8 cellular contexts compared by ENCODE assay signal in genomic region chr19:342801-343421, GRCh38. TPM values are rescaled to one million over a fixed set of nuclear protein-coding genes. Genes with fewer than 3 reads are reported as not detected.
DNase-seq lines count a peak whose midpoint lies in the region; ATAC-seq and TF ChIP-seq lines count a peak whose summit lies in the region.

No MANE protein-coding gene starts in this region.

- TF ChIP-seq CTCF in psoas muscle (IDR thresholded peaks at IDR 0.05) (no peak), MM.1S (IDR thresholded peaks at IDR 0.05; ENCODE audit: low read length) (no peak)

- no peaks in the 10 kb centered on the region for H3K9me3 Mint-ChIP-seq in activated T-helper 1 cell treated with anti-CD3 and anti-CD28 coated beads, Interleukin-12 subunit alpha, Interleukin-12 subunit beta, Interleukin-2, Interleukin-4 antibody, amounts not matched to agents 30 ng/mL and 10 ng/mL and 1 ng/mL, durations not matched to agents 14 hours and 24 hours and 36 hours

- no peaks in the 10 kb centered on the region for H4K20me1 ChIP-seq in MM.1S (ENCODE audit: insufficient read depth, low read length)

- peaks cover 26% of the 10 kb centered on the region for H3K36me3 Mint-ChIP-seq in activated T-helper 1 cell treated with anti-CD3 and anti-CD28 coated beads, Interleukin-12 subunit alpha, Interleukin-12 subunit beta, Interleukin-2, Interleukin-4 antibody, amounts not matched to agents 30 ng/mL and 10 ng/mL and 1 ng/mL, durations not matched to agents 14 hours and 24 hours and 36 hours (ENCODE audit: low read depth)

- H3K9me3 ChIP-seq in psoas muscle = no peaks in the 10 kb centered on the region
- H3K9me3 ChIP-seq in MM.1S (replicated peaks; ENCODE audit: insufficient read depth, low read length) = no peaks in the 10 kb centered on the region

- intact Hi-C loops in activated T-helper 1 cell treated with anti-CD3 and anti-CD28 coated beads, Interleukin-12 subunit alpha, Interleukin-12 subunit beta, Interleukin-2, Interleukin-4 antibody, amounts not matched to agents 30 ng/mL and 10 ng/mL and 1 ng/mL, durations not matched to agents 14 hours and 24 hours and 36 hours (cut with micrococcal nuclease) = loop anchor here (5.0 kb wide), 1 partner anchor 164 kb away; the partner anchor contains the start of gene TPGS1
- intact Hi-C loops in Right ventricle myocardium superior (cut with DNase I) = no loop called here
- intact Hi-C loops in psoas muscle (cut with DNase I) = no loop called here

- no peaks in the 10 kb centered on the region for H3F3A ChIP-seq in MM.1S (ENCODE audit: insufficient read depth, low read length)

- H3K4me3 Mint-ChIP-seq in activated T-helper 1 cell treated with anti-CD3 and anti-CD28 coated beads, Interleukin-12 subunit alpha, Interleukin-12 subunit beta, Interleukin-2, Interleukin-4 antibody, amounts not matched to agents 30 ng/mL and 10 ng/mL and 1 ng/mL, durations not matched to agents 14 hours and 24 hours and 36 hours = peak overlapping the region; percentile 84

- no peaks in the 10 kb centered on the region for H3K9me2 ChIP-seq in MM.1S (replicated peaks; ENCODE audit: insufficient read depth, low read length)

- H3K36me3 ChIP-seq in psoas muscle (ENCODE audit: insufficient read depth in 1 of 2, low read depth in 1 of 2) (no peaks in the 10 kb centered on the region), MM.1S (replicated peaks; ENCODE audit: insufficient read depth, low read length) (no peaks in the 10 kb centered on the region)

- H3K4me2 ChIP-seq in MM.1S (ENCODE audit: low read depth, low read length) = no peak overlapping the region

- WGBS in psoas muscle, 3 donors = 47 to 53% (median 51%) methylated on average over 14 of the region's 14 CpGs

- peak overlapping the region; percentile 74 for H3K4me3 ChIP-seq in psoas muscle
- no peak overlapping the region for H3K4me3 ChIP-seq in MM.1S (ENCODE audit: low read length)

- H3K4me1 ChIP-seq in psoas muscle (peaks cover 35% of the 10 kb centered on the region), MM.1S (ENCODE audit: low read length) (no peaks in the 10 kb centered on the region)

- H3K4me1 Mint-ChIP-seq in activated T-helper 1 cell treated with anti-CD3 and anti-CD28 coated beads, Interleukin-12 subunit alpha, Interleukin-12 subunit beta, Interleukin-2, Interleukin-4 antibody, amounts not matched to agents 30 ng/mL and 10 ng/mL and 1 ng/mL, durations not matched to agents 14 hours and 24 hours and 36 hours (ENCODE audit: low read depth) = peaks cover 64% of the 10 kb centered on the region

- peaks cover 5% of the 10 kb centered on the region for H3K27me3 Mint-ChIP-seq in activated T-helper 1 cell treated with anti-CD3 and anti-CD28 coated beads, Interleukin-12 subunit alpha, Interleukin-12 subunit beta, Interleukin-2, Interleukin-4 antibody, amounts not matched to agents 30 ng/mL and 10 ng/mL and 1 ng/mL, durations not matched to agents 14 hours and 24 hours and 36 hours (ENCODE audit: insufficient read depth)

- H3K9ac ChIP-seq in MM.1S (ENCODE audit: low read length) = no peak overlapping the region

- H3K27ac Mint-ChIP-seq in activated T-helper 1 cell treated with anti-CD3 and anti-CD28 coated beads, Interleukin-12 subunit alpha, Interleukin-12 subunit beta, Interleukin-2, Interleukin-4 antibody, amounts not matched to agents 30 ng/mL and 10 ng/mL and 1 ng/mL, durations not matched to agents 14 hours and 24 hours and 36 hours = peak overlapping the region; percentile 29

- no peak overlapping the region for H2AFZ ChIP-seq in MM.1S (ENCODE audit: low read length)

- H3K27ac ChIP-seq in psoas muscle (peak overlapping the region; percentile 65), MM.1S (ENCODE audit: low read length) (no peak overlapping the region)

- H3K79me2 ChIP-seq in MM.1S (ENCODE audit: low read length) = no peaks in the 10 kb centered on the region

- DNase-seq in AG08395 (ENCODE audit: low spot score) (peak; percentile 84), HT1080 (ENCODE audit: low read depth) (peak; percentile 82), Right ventricle myocardium superior (peak; percentile 65), psoas muscle (peak in 1 of 2 donors; percentile 73), NCI-H1105 treated with DMSO at 0.1 percent for 48 hours (lab: John Stamatoyannopoulos, UW) (no peak), MM.1S (no peak)
- DNase-seq in activated T-helper 1 cell treated with anti-CD3 and anti-CD28 coated beads, Interleukin-12 subunit alpha, Interleukin-12 subunit beta, Interleukin-2, Interleukin-4 antibody, amounts not matched to agents 30 ng/mL and 10 ng/mL and 1 ng/mL, durations not matched to agents 14 hours and 24 hours and 36 hours (ENCODE audit: low spot score) = no peak

- ATAC-seq in Right ventricle myocardium superior (ENCODE audit: poor library complexity) (peak; percentile 40), psoas muscle (peak in 2 of 4 donors; percentile 18 to 22), GM21723 (IDR thresholded peaks at IDR 0.05; ENCODE audit: unreplicated experiment) (no peak)

- peaks cover 0 to 3% (median 3%) of the 10 kb centered on the region in 3 donors for H3K27me3 ChIP-seq in psoas muscle (ENCODE audit: insufficient read depth in 3 of 3, low read length in 2 of 3)
- peaks cover 81% of the 10 kb centered on the region for H3K27me3 ChIP-seq in MM.1S (replicated peaks; ENCODE audit: insufficient read depth, low read length)

RNA-seq across cellular contexts. Expression of gene MIER2, which starts 1.7 kb away (rescaled TPM):
- total RNA-seq in HT1080 (2014; rRNA removed; shearing (Covaris generic)) = 12.7 and 18.6 TPM in 2 replicates
- polyA plus RNA-seq in HT1080 (2015; cell fraction: cytosol; rRNA removed) = 12.8 TPM in 2 replicates
- 14.2 and 19.5 TPM in 2 replicates for polyA plus RNA-seq in HT1080 (2015; cell fraction: nucleus; rRNA removed)
- total RNA-seq in activated T-helper 1 cell treated with anti-CD3 and anti-CD28 coated beads, Interleukin-12 subunit alpha, Interleukin-12 subunit beta, Interleukin-2, Interleukin-4 antibody, amounts not matched to agents 30 ng/mL and 10 ng/mL and 1 ng/mL, durations not matched to agents 14 hours and 24 hours and 36 hours = 32.0 and 34.2 TPM in 2 replicates
- 18.3 TPM for total RNA-seq in Right ventricle myocardium superior
- total RNA-seq in psoas muscle = 10 to 100 TPM; 19.1 to 22.2 (median 20.2) TPM
- polyA plus RNA-seq in psoas muscle = 10 to 100 TPM; 13.3 to 18.9 (median 15.8) TPM

RNA-seq across cellular contexts. Expression of gene PLPP2, which starts 51.7 kb away (rescaled TPM):
- total RNA-seq in HT1080 (2014; rRNA removed; shearing (Covaris generic)) = 98.0 and 104 TPM in 2 replicates
- polyA plus RNA-seq in HT1080 (2015; cell fraction: cytosol; rRNA removed) = 52.8 and 74.7 TPM in 2 replicates
- polyA plus RNA-seq in HT1080 (2015; cell fraction: nucleus; rRNA removed) = 53.8 and 62.2 TPM in 2 replicates
- total RNA-seq in activated T-helper 1 cell treated with anti-CD3 and anti-CD28 coated beads, Interleukin-12 subunit alpha, Interleukin-12 subunit beta, Interleukin-2, Interleukin-4 antibody, amounts not matched to agents 30 ng/mL and 10 ng/mL and 1 ng/mL, durations not matched to agents 14 hours and 24 hours and 36 hours = 0.16 and 0.34 TPM in 2 replicates
- total RNA-seq in Right ventricle myocardium superior (0.56 TPM), psoas muscle (under 1 TPM in 3 of 4 donors, not detected in 1; 0.32 to 0.93 (median 0.77) TPM)
- polyA plus RNA-seq in psoas muscle = under 1 TPM; 0.10 to 0.28 (median 0.21) TPM

Comparison
In these comparisons a context has a peak if more than half of its experiments do, and no peak if none do; other contexts are left out.
1. DNase-seq: peak in AG08395 (single experiment), HT1080 (single experiment) and Right ventricle myocardium superior (single experiment); none in activated T-helper 1 cell treated with anti-CD3 and anti-CD28 coated beads, Interleukin-12 subunit alpha, Interleukin-12 subunit beta, Interleukin-2, Interleukin-4 antibody, amounts not matched to agents 30 ng/mL and 10 ng/mL and 1 ng/mL, durations not matched to agents 14 hours and 24 hours and 36 hours (single experiment), NCI-H1105 treated with DMSO at 0.1 percent for 48 hours (single experiment) and MM.1S (single experiment).
2. RNA of gene PLPP2, which starts 51.7 kb away (total RNA-seq): 98.0 to 104 TPM in HT1080; 0.32 to 0.93 TPM in psoas muscle, 0.56 TPM in Right ventricle myocardium superior (single experiment) and 0.16 to 0.34 TPM in activated T-helper 1 cell treated with anti-CD3 and anti-CD28 coated beads, Interleukin-12 subunit alpha, Interleukin-12 subunit beta, Interleukin-2, Interleukin-4 antibody, amounts not matched to agents 30 ng/mL and 10 ng/mL and 1 ng/mL, durations not matched to agents 14 hours and 24 hours and 36 hours; every median in the first group is over 10 times any median in the second.